7 cellular contexts compared by ENCODE assay signal in the genomic region with DNA sequence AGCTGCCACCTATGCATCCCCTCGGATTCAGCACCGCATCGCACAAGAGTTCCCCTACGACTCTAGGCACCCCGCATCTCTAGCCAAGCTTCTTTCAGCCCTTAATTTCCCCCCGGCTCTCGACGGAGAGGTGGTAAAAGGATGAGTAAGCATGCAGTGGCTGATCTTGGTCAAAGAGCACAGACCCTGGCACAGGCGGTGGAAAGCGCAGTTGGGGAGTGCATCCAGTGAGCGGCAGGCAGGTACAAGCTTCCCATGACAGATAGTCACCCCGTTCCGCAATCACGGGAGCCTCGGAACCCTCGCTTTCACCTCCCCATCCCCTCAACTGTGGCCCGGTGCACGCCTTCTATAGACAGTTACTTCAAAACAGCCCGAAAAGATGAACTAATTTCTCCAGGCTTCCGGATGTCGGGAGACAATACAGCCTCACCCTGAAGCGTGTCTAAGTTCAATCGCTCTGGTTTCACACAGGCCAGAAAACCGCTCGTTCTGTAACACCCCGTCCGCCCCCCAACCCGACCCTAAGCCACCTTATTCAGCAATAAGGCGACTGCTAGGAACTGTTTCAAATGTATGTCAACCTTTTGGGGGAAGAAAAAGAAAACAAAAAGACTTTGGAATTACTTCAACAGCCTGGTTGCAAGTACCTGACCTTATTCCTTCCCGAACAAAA. TPM values are rescaled to one million over a fixed set of nuclear protein-coding genes. Genes with fewer than 3 reads are reported as not detected.
DNase-seq lines count a peak whose midpoint lies in the region; ATAC-seq and TF ChIP-seq lines count a peak whose summit lies in the region.

No MANE protein-coding gene starts in this region.

- H3K9me3 Mint-ChIP-seq in GM23338 (peaks cover 8% of the 10 kb centered on the region; the same call in 2 of the 3 replicates), progenitor cell of endocrine pancreas (ENCODE audit: low read depth) (peaks cover 5% of the 10 kb centered on the region)
- H3K9me3 Mint-ChIP-seq in activated naive CD4-positive, alpha-beta T cell treated with anti-CD3 and anti-CD28 coated beads, Interleukin-2, amount 10 ng/mL, durations not matched to agents 7 days and 5 days: no peaks in the 10 kb centered on the region

- peaks cover 55% of the 10 kb centered on the region for H4K20me1 ChIP-seq in GM23338 (replicated peaks; ENCODE audit: insufficient read depth)

- CTCF ChIA-PET in activated naive CD4-positive, alpha-beta T cell treated with anti-CD3 and anti-CD28 coated beads, Interleukin-2, amount 10 ng/mL, durations not matched to agents 7 days and 5 days (lab: Charles Lee): interaction anchor here (0.7 kb wide), 1 partner anchor 120 kb away, joined by 3 read pairs; no protein-coding TSS in a partner anchor

- no peak overlapping the region for H2AFZ ChIP-seq in GM23338

- H3K27me3 Mint-ChIP-seq in GM23338 (ENCODE audit: insufficient read depth, low read depth, poor library complexity): peaks cover 28% of the 10 kb centered on the region
- peaks cover 25% of the 10 kb centered on the region for H3K27me3 Mint-ChIP-seq in activated naive CD4-positive, alpha-beta T cell treated with anti-CD3 and anti-CD28 coated beads, Interleukin-2, amount 10 ng/mL, durations not matched to agents 7 days and 5 days
- no peaks in the 10 kb centered on the region for H3K27me3 Mint-ChIP-seq in progenitor cell of endocrine pancreas

- H3K4me1 ChIP-seq in GM23338 (ENCODE audit: insufficient read depth) (peaks cover 31% of the 10 kb centered on the region), upper lobe of right lung (peaks cover 28% of the 10 kb centered on the region)

- peak overlapping the region; percentile 95 for H3K4me2 ChIP-seq in GM23338

- H3K4me1 Mint-ChIP-seq in GM23338: peaks cover 41% of the 10 kb centered on the region
- peaks cover 58% of the 10 kb centered on the region for H3K4me1 Mint-ChIP-seq in activated naive CD4-positive, alpha-beta T cell treated with anti-CD3 and anti-CD28 coated beads, Interleukin-2, amount 10 ng/mL, durations not matched to agents 7 days and 5 days
- H3K4me1 Mint-ChIP-seq in progenitor cell of endocrine pancreas (ENCODE audit: low read depth): peaks cover 22% of the 10 kb centered on the region

- no peaks in the 10 kb centered on the region for H3K36me3 ChIP-seq in GM23338 (ENCODE audit: insufficient read depth)
- H3K36me3 ChIP-seq in upper lobe of right lung: no peaks in the 10 kb centered on the region

- H3K27ac Mint-ChIP-seq in GM23338 (peak overlapping the region; percentile 93), progenitor cell of endocrine pancreas (peak overlapping the region; percentile 97)
- H3K27ac Mint-ChIP-seq in activated naive CD4-positive, alpha-beta T cell treated with anti-CD3 and anti-CD28 coated beads, Interleukin-2, amount 10 ng/mL, durations not matched to agents 7 days and 5 days: peak overlapping the region; percentile 98

- peaks cover 57% of the 10 kb centered on the region for H3K79me2 ChIP-seq in GM23338 (replicated peaks; ENCODE audit: insufficient read depth)

- DNase-seq in GM23338 (ENCODE audit: low spot score) (peak; percentile 44), RPMI7951 (ENCODE audit: low read depth) (peak; percentile 64), Right ventricle myocardium superior (peak; percentile 65), progenitor cell of endocrine pancreas (ENCODE audit: low spot score, unreplicated experiment) (no peak), upper lobe of right lung (peak; percentile 72), GM13976 (ENCODE audit: low spot score) (no peak)
- peak; percentile 64 for DNase-seq in activated naive CD4-positive, alpha-beta T cell treated with anti-CD3 and anti-CD28 coated beads, Interleukin-2, amount 10 ng/mL, durations not matched to agents 7 days and 5 days

- TF ChIP-seq CTCF in GM23338 (conservative IDR thresholded peaks at IDR 0.05; ENCODE audit: low read depth in 2 of 2) (no peak), progenitor cell of endocrine pancreas (IDR thresholded peaks at IDR 0.05; ENCODE audit: unreplicated experiment) (no peak), upper lobe of right lung (IDR thresholded peaks at IDR 0.05) (no peak), GM13976 (IDR thresholded peaks at IDR 0.05; ENCODE audit: borderline replicate concordance, control extremely low read depth, extremely low read depth, insufficient read depth, missing control alignments) (no peak)

- peaks cover 11% of the 10 kb centered on the region; the same call in 1 of the 2 replicates for H3F3A ChIP-seq in GM23338 (replicated peaks; ENCODE audit: low read depth)

- H3K27me3 ChIP-seq in GM23338 (ENCODE audit: insufficient read depth) (peaks cover 15% of the 10 kb centered on the region), upper lobe of right lung (no peaks in the 10 kb centered on the region)

- intact Hi-C loops in Right ventricle myocardium superior (cut with DNase I): no loop called here
- intact Hi-C loops in upper lobe of right lung (cut with DNase I): no loop called here

- no peaks in the 10 kb centered on the region for H3K9me2 ChIP-seq in GM23338 (ENCODE audit: insufficient read depth)

- in situ Hi-C loops in GM13976 (cut with MboI; ENCODE audit: low sequenced_read_pairs, unreplicated experiment): no loop called here

- H3K27ac ChIP-seq in GM23338 (ENCODE audit: low read depth) (no peak overlapping the region), upper lobe of right lung (peak overlapping the region; percentile 96)

- H3K9me3 ChIP-seq in upper lobe of right lung: no peaks in the 10 kb centered on the region

- ATAC-seq in GM23338: 0 out of 3 replicates have a peak, but pooled peaks have one; percentile 1
- ATAC-seq in Right ventricle myocardium superior (ENCODE audit: poor library complexity): no peak
- ATAC-seq in upper lobe of right lung: no peak

- H3K4me3 ChIP-seq in GM23338: peak overlapping the region; percentile 97
- peak overlapping the region; percentile 70 for H3K4me3 ChIP-seq in upper lobe of right lung

- H3K36me3 Mint-ChIP-seq in GM23338 (ENCODE audit: low read depth) (0 out of 3 replicates have a peak, but pooled peaks cover 4% of the 10 kb centered on the region), progenitor cell of endocrine pancreas (ENCODE audit: insufficient read depth) (peaks cover 6% of the 10 kb centered on the region)
- H3K36me3 Mint-ChIP-seq in activated naive CD4-positive, alpha-beta T cell treated with anti-CD3 and anti-CD28 coated beads, Interleukin-2, amount 10 ng/mL, durations not matched to agents 7 days and 5 days: peaks cover 24% of the 10 kb centered on the region

- H3K4me3 Mint-ChIP-seq in GM23338 (peak overlapping the region; percentile 97), progenitor cell of endocrine pancreas (ENCODE audit: low read depth) (peak overlapping the region; percentile 91)
- H3K4me3 Mint-ChIP-seq in activated naive CD4-positive, alpha-beta T cell treated with anti-CD3 and anti-CD28 coated beads, Interleukin-2, amount 10 ng/mL, durations not matched to agents 7 days and 5 days: peak overlapping the region; percentile 97

TF ChIP-seq in GM23338, 12 proteins besides CTCF, POLR2A, EP300 and RAD21 (continues in another document):
- TF ChIP-seq, protein P1, sequence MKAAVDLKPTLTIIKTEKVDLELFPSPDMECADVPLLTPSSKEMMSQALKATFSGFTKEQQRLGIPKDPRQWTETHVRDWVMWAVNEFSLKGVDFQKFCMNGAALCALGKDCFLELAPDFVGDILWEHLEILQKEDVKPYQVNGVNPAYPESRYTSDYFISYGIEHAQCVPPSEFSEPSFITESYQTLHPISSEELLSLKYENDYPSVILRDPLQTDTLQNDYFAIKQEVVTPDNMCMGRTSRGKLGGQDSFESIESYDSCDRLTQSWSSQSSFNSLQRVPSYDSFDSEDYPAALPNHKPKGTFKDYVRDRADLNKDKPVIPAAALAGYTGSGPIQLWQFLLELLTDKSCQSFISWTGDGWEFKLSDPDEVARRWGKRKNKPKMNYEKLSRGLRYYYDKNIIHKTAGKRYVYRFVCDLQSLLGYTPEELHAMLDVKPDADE (IDR thresholded peaks at IDR 0.05): no peak
- no peak for TF ChIP-seq STAT1 (IDR thresholded peaks at IDR 0.05; ENCODE audit: unreplicated experiment)
- no peak for TF ChIP-seq ZNF331 (CRISPR knock-in tag; IDR thresholded peaks at IDR 0.05; ENCODE audit: low read depth)
- no peak for TF ChIP-seq ZNF114 (CRISPR knock-in tag; IDR thresholded peaks at IDR 0.05)
- TF ChIP-seq POLR2AphosphoS5 (IDR thresholded peaks at IDR 0.05; ENCODE audit: low read depth): no peak
- no peak for TF ChIP-seq NANOG (IDR thresholded peaks at IDR 0.05; ENCODE audit: borderline replicate concordance)
- no peak for TF ChIP-seq EZH2phosphoT487 (IDR thresholded peaks at IDR 0.05; ENCODE audit: unreplicated experiment)
- TF ChIP-seq, protein P2, sequence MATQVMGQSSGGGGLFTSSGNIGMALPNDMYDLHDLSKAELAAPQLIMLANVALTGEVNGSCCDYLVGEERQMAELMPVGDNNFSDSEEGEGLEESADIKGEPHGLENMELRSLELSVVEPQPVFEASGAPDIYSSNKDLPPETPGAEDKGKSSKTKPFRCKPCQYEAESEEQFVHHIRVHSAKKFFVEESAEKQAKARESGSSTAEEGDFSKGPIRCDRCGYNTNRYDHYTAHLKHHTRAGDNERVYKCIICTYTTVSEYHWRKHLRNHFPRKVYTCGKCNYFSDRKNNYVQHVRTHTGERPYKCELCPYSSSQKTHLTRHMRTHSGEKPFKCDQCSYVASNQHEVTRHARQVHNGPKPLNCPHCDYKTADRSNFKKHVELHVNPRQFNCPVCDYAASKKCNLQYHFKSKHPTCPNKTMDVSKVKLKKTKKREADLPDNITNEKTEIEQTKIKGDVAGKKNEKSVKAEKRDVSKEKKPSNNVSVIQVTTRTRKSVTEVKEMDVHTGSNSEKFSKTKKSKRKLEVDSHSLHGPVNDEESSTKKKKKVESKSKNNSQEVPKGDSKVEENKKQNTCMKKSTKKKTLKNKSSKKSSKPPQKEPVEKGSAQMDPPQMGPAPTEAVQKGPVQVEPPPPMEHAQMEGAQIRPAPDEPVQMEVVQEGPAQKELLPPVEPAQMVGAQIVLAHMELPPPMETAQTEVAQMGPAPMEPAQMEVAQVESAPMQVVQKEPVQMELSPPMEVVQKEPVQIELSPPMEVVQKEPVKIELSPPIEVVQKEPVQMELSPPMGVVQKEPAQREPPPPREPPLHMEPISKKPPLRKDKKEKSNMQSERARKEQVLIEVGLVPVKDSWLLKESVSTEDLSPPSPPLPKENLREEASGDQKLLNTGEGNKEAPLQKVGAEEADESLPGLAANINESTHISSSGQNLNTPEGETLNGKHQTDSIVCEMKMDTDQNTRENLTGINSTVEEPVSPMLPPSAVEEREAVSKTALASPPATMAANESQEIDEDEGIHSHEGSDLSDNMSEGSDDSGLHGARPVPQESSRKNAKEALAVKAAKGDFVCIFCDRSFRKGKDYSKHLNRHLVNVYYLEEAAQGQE (IDR thresholded peaks at IDR 0.05; ENCODE audit: unreplicated experiment): no peak
- TF ChIP-seq CREB1 (CRISPR knock-in tag; IDR thresholded peaks at IDR 0.05; ENCODE audit: low read depth): no peak

RNA-seq across cellular contexts. Expression of a gene that starts 1.5 kb away (rescaled TPM):
- total RNA-seq in GM23338 (2014; rRNA removed; shearing (Covaris generic)): 94.0 and 101 TPM in 2 replicates
- 209 and 239 TPM in 2 replicates for polyA plus RNA-seq in GM23338 (2016; fragmentation: Nextera tagmentation; extraction: Ambion mirVana)
- total RNA-seq in RPMI7951 (2014; rRNA removed; shearing (Covaris generic)): 211 and 217 TPM in 2 replicates
- total RNA-seq in Right ventricle myocardium superior: 119 TPM
- total RNA-seq in progenitor cell of endocrine pancreas: 71.7 and 78.8 TPM in 2 replicates
- 103 TPM for total RNA-seq in upper lobe of right lung

Comparison
In these comparisons a context has a peak if more than half of its experiments do, and no peak if none do; other contexts are left out.
1. DNase-seq: peak in GM23338 (single experiment), RPMI7951 (single experiment), activated naive CD4-positive, alpha-beta T cell treated with anti-CD3 and anti-CD28 coated beads, Interleukin-2, amount 10 ng/mL, durations not matched to agents 7 days and 5 days (single experiment), Right ventricle myocardium superior (single experiment) and upper lobe of right lung (single experiment); none in progenitor cell of endocrine pancreas (single experiment) and GM13976 (single experiment).
2. Peak in every context shown above with its lines, with median percentiles within 50 percentile points of each other: H3K27ac Mint-ChIP-seq and H3K4me3 Mint-ChIP-seq.